Comparison of ENCODE assay signal across 1 cellular context in genomic region chr2:241808701-241809382, GRCh38.
TF ChIP-seq lines count a peak whose summit lies in the region.

Gene NEU4 (plus strand): TSS chr2:241809193. CDS start chr2:241814485, 5,292 bp downstream.

TF ChIP-seq in HepG2, 621 proteins besides CTCF, POLR2A, EP300 and RAD21 (continued from another document and continues in another):
- TF ChIP-seq NFAT5 (CRISPR knock-in tag; IDR thresholded peaks at IDR 0.05) (peak; percentile 93), HMGA1 (CRISPR knock-in tag; conservative IDR thresholded peaks at IDR 0.05) (no peak), RORA (CRISPR knock-in tag; IDR thresholded peaks at IDR 0.05) (no peak), XRCC5 (optimal IDR thresholded peaks at IDR 0.05; ENCODE audit: low read length) (peak; percentile 91), SRSF1 (optimal IDR thresholded peaks at IDR 0.05; ENCODE audit: low read depth, low read length) (peak; percentile 60), ZNF331 (CRISPR knock-in tag; IDR thresholded peaks at IDR 0.05) (peak; percentile 94), TFDP2 (CRISPR knock-in tag; IDR thresholded peaks at IDR 0.05) (peak; percentile 72), ZNF674 (CRISPR knock-in tag; IDR thresholded peaks at IDR 0.05; ENCODE audit: low read depth) (no peak; the same call in 1 of the 2 replicates), ZNF431 (CRISPR knock-in tag; IDR thresholded peaks at IDR 0.05; ENCODE audit: borderline replicate concordance, low read depth) (peak; percentile 98), TOE1 (CRISPR knock-in tag; IDR thresholded peaks at IDR 0.05) (peak; percentile 60; the same call in 1 of the 2 replicates), MZF1 (CRISPR knock-in tag; IDR thresholded peaks at IDR 0.05; ENCODE audit: borderline replicate concordance) (no peak), HMG20B (CRISPR knock-in tag; conservative IDR thresholded peaks at IDR 0.05) (0 out of 2 replicates have a peak, but pooled peaks have one; percentile 24), NFATC3 (CRISPR knock-in tag; IDR thresholded peaks at IDR 0.05) (peak; percentile 89; the same call in 1 of the 2 replicates), ERF (CRISPR knock-in tag; IDR thresholded peaks at IDR 0.05) (peak; percentile 86; the same call in 1 of the 2 replicates), MYNN (CRISPR knock-in tag; IDR thresholded peaks at IDR 0.05; ENCODE audit: low read depth) (no peak), ZSCAN20 (CRISPR knock-in tag; IDR thresholded peaks at IDR 0.05; ENCODE audit: borderline replicate concordance) (peak; percentile 90; the same call in 1 of the 2 replicates), NFKBIZ (CRISPR knock-in tag; IDR thresholded peaks at IDR 0.05) (peak; percentile 75), REXO4 (CRISPR knock-in tag; IDR thresholded peaks at IDR 0.05; ENCODE audit: borderline replicate concordance) (no peak), ZNF556 (CRISPR knock-in tag; IDR thresholded peaks at IDR 0.05; ENCODE audit: borderline replicate concordance) (peak; percentile 78; the same call in 1 of the 2 replicates), ZBTB38 (CRISPR knock-in tag; IDR thresholded peaks at IDR 0.05) (peak; percentile 98), MED1 (CRISPR knock-in tag; IDR thresholded peaks at IDR 0.05) (peak; percentile 95), ARID2 (CRISPR knock-in tag; IDR thresholded peaks at IDR 0.05; ENCODE audit: borderline replicate concordance) (peak; percentile 97), HNRNPUL1 (IDR thresholded peaks at IDR 0.05; ENCODE audit: low read depth, low read length) (no peak), HNF1A (IDR thresholded peaks at IDR 0.05; ENCODE audit: low read depth) (0 out of 2 replicates have a peak, but pooled peaks have one; percentile 16), HNF1A (CRISPR knock-in tag; IDR thresholded peaks at IDR 0.05; ENCODE audit: borderline replicate concordance) (peak; percentile 84), ZNF333 (CRISPR knock-in tag; IDR thresholded peaks at IDR 0.05; ENCODE audit: borderline replicate concordance) (peak; percentile 72), SIX4 (CRISPR knock-in tag; IDR thresholded peaks at IDR 0.05) (0 out of 2 replicates have a peak, but pooled peaks have one; percentile 53), U2AF2 (IDR thresholded peaks at IDR 0.05; ENCODE audit: low read depth, low read length) (no peak), NRL (CRISPR knock-in tag; IDR thresholded peaks at IDR 0.05; ENCODE audit: borderline replicate concordance) (peak; percentile 95), ZNF138 (CRISPR knock-in tag; IDR thresholded peaks at IDR 0.05; ENCODE audit: low read depth) (peak; percentile 84; the same call in 1 of the 2 replicates), ZSCAN5A (CRISPR knock-in tag; IDR thresholded peaks at IDR 0.05; ENCODE audit: borderline replicate concordance) (peak; percentile 62; the same call in 1 of the 2 replicates), NCOA1 (CRISPR knock-in tag; IDR thresholded peaks at IDR 0.05) (peak; percentile 93), ZFX (CRISPR knock-in tag; IDR thresholded peaks at IDR 0.05; ENCODE audit: low read depth) (peak; percentile 99), ZNF383 (CRISPR knock-in tag; IDR thresholded peaks at IDR 0.05; ENCODE audit: borderline replicate concordance) (no peak)
- TF ChIP-seq, protein P1, sequence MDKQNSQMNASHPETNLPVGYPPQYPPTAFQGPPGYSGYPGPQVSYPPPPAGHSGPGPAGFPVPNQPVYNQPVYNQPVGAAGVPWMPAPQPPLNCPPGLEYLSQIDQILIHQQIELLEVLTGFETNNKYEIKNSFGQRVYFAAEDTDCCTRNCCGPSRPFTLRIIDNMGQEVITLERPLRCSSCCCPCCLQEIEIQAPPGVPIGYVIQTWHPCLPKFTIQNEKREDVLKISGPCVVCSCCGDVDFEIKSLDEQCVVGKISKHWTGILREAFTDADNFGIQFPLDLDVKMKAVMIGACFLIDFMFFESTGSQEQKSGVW (CRISPR knock-in tag; IDR thresholded peaks at IDR 0.05; ENCODE audit: borderline replicate concordance): no peak; the same call in 1 of the 2 replicates
- TF ChIP-seq, protein P2, sequence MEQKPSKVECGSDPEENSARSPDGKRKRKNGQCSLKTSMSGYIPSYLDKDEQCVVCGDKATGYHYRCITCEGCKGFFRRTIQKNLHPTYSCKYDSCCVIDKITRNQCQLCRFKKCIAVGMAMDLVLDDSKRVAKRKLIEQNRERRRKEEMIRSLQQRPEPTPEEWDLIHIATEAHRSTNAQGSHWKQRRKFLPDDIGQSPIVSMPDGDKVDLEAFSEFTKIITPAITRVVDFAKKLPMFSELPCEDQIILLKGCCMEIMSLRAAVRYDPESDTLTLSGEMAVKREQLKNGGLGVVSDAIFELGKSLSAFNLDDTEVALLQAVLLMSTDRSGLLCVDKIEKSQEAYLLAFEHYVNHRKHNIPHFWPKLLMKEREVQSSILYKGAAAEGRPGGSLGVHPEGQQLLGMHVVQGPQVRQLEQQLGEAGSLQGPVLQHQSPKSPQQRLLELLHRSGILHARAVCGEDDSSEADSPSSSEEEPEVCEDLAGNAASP (CRISPR knock-in tag; IDR thresholded peaks at IDR 0.05; ENCODE audit: borderline replicate concordance): peak; percentile 77; the same call in 1 of the 2 replicates
- TF ChIP-seq, protein P3, sequence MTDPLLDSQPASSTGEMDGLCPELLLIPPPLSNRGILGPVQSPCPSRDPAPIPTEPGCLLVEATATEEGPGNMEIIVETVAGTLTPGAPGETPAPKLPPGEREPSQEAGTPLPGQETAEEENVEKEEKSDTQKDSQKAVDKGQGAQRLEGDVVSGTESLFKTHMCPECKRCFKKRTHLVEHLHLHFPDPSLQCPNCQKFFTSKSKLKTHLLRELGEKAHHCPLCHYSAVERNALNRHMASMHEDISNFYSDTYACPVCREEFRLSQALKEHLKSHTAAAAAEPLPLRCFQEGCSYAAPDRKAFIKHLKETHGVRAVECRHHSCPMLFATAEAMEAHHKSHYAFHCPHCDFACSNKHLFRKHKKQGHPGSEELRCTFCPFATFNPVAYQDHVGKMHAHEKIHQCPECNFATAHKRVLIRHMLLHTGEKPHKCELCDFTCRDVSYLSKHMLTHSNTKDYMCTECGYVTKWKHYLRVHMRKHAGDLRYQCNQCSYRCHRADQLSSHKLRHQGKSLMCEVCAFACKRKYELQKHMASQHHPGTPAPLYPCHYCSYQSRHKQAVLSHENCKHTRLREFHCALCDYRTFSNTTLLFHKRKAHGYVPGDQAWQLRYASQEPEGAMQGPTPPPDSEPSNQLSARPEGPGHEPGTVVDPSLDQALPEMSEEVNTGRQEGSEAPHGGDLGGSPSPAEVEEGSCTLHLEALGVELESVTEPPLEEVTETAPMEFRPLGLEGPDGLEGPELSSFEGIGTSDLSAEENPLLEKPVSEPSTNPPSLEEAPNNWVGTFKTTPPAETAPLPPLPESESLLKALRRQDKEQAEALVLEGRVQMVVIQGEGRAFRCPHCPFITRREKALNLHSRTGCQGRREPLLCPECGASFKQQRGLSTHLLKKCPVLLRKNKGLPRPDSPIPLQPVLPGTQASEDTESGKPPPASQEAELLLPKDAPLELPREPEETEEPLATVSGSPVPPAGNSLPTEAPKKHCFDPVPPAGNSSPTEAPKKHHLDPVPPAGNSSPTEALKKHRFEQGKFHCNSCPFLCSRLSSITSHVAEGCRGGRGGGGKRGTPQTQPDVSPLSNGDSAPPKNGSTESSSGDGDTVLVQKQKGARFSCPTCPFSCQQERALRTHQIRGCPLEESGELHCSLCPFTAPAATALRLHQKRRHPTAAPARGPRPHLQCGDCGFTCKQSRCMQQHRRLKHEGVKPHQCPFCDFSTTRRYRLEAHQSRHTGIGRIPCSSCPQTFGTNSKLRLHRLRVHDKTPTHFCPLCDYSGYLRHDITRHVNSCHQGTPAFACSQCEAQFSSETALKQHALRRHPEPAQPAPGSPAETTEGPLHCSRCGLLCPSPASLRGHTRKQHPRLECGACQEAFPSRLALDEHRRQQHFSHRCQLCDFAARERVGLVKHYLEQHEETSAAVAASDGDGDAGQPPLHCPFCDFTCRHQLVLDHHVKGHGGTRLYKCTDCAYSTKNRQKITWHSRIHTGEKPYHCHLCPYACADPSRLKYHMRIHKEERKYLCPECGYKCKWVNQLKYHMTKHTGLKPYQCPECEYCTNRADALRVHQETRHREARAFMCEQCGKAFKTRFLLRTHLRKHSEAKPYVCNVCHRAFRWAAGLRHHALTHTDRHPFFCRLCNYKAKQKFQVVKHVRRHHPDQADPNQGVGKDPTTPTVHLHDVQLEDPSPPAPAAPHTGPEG (CRISPR knock-in tag; IDR thresholded peaks at IDR 0.05): peak; percentile 87
- TF ChIP-seq, protein P4, sequence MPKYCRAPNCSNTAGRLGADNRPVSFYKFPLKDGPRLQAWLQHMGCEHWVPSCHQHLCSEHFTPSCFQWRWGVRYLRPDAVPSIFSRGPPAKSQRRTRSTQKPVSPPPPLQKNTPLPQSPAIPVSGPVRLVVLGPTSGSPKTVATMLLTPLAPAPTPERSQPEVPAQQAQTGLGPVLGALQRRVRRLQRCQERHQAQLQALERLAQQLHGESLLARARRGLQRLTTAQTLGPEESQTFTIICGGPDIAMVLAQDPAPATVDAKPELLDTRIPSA (CRISPR knock-in tag; IDR thresholded peaks at IDR 0.05; ENCODE audit: borderline replicate concordance): no peak
